ENCODE assay signal across 16 cellular contexts in the genomic region with DNA sequence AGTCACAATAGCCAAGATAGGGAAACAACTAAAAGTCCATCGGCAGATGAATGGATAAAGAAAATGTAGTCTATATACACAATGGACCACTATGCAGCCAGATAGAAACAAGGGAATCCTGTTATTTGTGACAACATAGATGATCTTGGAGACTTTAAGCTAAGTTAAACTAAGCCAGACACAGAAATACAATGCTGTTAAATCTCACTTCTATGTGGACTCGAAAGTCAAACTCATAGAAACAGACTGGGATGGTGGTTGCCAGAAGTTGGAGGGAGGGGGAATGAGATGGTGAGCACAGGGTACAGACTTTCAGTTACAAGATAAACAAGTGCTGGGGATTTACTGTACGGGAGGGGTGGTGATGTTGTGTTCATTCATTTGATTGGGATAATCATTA.
"Had no signal": no experiment of that assay in that cellular context is flagged by ENCODE, and none has a peak within 500 bp of the region (broad histone marks: within the 10 kb centered on the region; RNA-seq: fewer than 3 reads in every experiment).

No MANE protein-coding gene starts in this region.

- H3K27ac ChIP-seq: ascending aorta, colonic mucosa, heart right ventricle, VCaP had no signal

- ATAC-seq: activated CD8-positive, alpha-beta T cell treated with anti-CD3 and anti-CD28 coated beads for 36 hours; heart right ventricle; left lobe of liver; mucosa of descending colon; naive thymus-derived CD8-positive, alpha-beta T cell; right cardiac atrium; stimulated activated effector memory CD8-positive, alpha-beta T cell treated with anti-CD3 and anti-CD28 coated beads, Interleukin-12 subunit alpha, Interleukin-12 subunit beta, amount 100 ng/mL, for 72 hours had no signal

- DNase-seq: activated CD4-positive, alpha-beta T cell treated with anti-CD3 and anti-CD28 coated beads for 4 hours; activated CD8-positive, alpha-beta memory T cell treated with anti-CD3 and anti-CD28 coated beads, Interleukin-2, amount 50 U/mL, for 4 hours; activated CD8-positive, alpha-beta T cell treated with anti-CD3 and anti-CD28 coated beads for 36 hours; colonic mucosa; effector CD4-positive, alpha-beta T cell; foreskin melanocyte; heart right ventricle; mammary epithelial cell; naive thymus-derived CD8-positive, alpha-beta T cell; right cardiac atrium; T1000 had no signal
